Comparison of ENCODE assay signal across 2 cellular contexts in genomic region chr19:4328243-4328990, GRCh38.
A peak's percentile ranks its signal among the peaks of the same experiment; 100 is the strongest.
TF ChIP-seq lines count a peak whose summit lies in the region.

No MANE protein-coding gene starts in this region.

TF ChIP-seq in GM12891, 5 proteins besides CTCF, POLR2A, EP300 and RAD21:
- TF ChIP-seq POLR2AphosphoS5 (IDR thresholded peaks at IDR 0.05; ENCODE audit: low read depth, low read length), result 0 out of 2 replicates have a peak, but pooled peaks have one; percentile 54
- TF ChIP-seq SPI1 (IDR thresholded peaks at IDR 0.05; ENCODE audit: low read depth, low read length), result no peak

TF ChIP-seq in H1, 55 proteins besides CTCF, POLR2A, EP300 and RAD21:
- peak; percentile 51; the same call in 1 of the 2 replicates for TF ChIP-seq CREB1 (IDR thresholded peaks at IDR 0.05)
- TF ChIP-seq, protein P1, sequence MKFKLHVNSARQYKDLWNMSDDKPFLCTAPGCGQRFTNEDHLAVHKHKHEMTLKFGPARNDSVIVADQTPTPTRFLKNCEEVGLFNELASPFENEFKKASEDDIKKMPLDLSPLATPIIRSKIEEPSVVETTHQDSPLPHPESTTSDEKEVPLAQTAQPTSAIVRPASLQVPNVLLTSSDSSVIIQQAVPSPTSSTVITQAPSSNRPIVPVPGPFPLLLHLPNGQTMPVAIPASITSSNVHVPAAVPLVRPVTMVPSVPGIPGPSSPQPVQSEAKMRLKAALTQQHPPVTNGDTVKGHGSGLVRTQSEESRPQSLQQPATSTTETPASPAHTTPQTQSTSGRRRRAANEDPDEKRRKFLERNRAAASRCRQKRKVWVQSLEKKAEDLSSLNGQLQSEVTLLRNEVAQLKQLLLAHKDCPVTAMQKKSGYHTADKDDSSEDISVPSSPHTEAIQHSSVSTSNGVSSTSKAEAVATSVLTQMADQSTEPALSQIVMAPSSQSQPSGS (IDR thresholded peaks at IDR 0.05; ENCODE audit: low read length), result no peak
- no peak for TF ChIP-seq YY1 (IDR thresholded peaks at IDR 0.05; ENCODE audit: low read depth, low read length)
- no peak for TF ChIP-seq CBX8 (IDR thresholded peaks at IDR 0.05; ENCODE audit: borderline replicate concordance, low read depth, low read length)
- peak; percentile 81 for TF ChIP-seq PHF8 (conservative IDR thresholded peaks at IDR 0.05; ENCODE audit: low read depth, low read length)
- TF ChIP-seq KDM5A (IDR thresholded peaks at IDR 0.05; ENCODE audit: low read length), result no peak
- no peak for TF ChIP-seq SAP30 (IDR thresholded peaks at IDR 0.05; ENCODE audit: insufficient read depth, insufficient replicate concordance, low read length)
- no peak for TF ChIP-seq FOSL1 (IDR thresholded peaks at IDR 0.05; ENCODE audit: insufficient read depth, low read depth, low read length)
- 0 out of 2 replicates have a peak, but pooled peaks have one; percentile 16 for TF ChIP-seq SRF (IDR thresholded peaks at IDR 0.05; ENCODE audit: low read depth, low read length)
- TF ChIP-seq BACH1 (IDR thresholded peaks at IDR 0.05; ENCODE audit: low read length), result peak; percentile 88
- peak; percentile 100 for TF ChIP-seq SP1 (IDR thresholded peaks at IDR 0.05; ENCODE audit: low read depth, low read length)
- TF ChIP-seq CHD7 (IDR thresholded peaks at IDR 0.05; ENCODE audit: insufficient replicate concordance, low read length), result no peak
- TF ChIP-seq SP4 (IDR thresholded peaks at IDR 0.05; ENCODE audit: low read length), result peak; percentile 100
- TF ChIP-seq JUND (IDR thresholded peaks at IDR 0.05; ENCODE audit: low read length), result no peak
- TF ChIP-seq POU5F1 (IDR thresholded peaks at IDR 0.05; ENCODE audit: low read depth, low read length), result no peak
- peak; percentile 36; the same call in 1 of the 2 replicates for TF ChIP-seq SP2 (IDR thresholded peaks at IDR 0.05; ENCODE audit: low read length)
- TF ChIP-seq SIN3A (conservative IDR thresholded peaks at IDR 0.05 in 1 of 2, IDR thresholded peaks at IDR 0.05 in 1 of 2; ENCODE audit: low read depth in 1 of 2, low read length in 2 of 2), result peak in 1 of 2 experiments; percentile 49; a peak in 1 of 4 replicates
- peak; percentile 78 to 95; a peak in 2 of 4 replicates for TF ChIP-seq HDAC2 (IDR thresholded peaks at IDR 0.05; ENCODE audit: borderline replicate concordance in 1 of 2, low read depth in 2 of 2, low read length in 2 of 2)
- peak; percentile 56 for TF ChIP-seq KDM4A (IDR thresholded peaks at IDR 0.05; ENCODE audit: low read depth, low read length, severe bottlenecking)
- TF ChIP-seq E2F6 (IDR thresholded peaks at IDR 0.05), result peak; percentile 75
- peak; percentile 38 for TF ChIP-seq TAF7 (optimal IDR thresholded peaks at IDR 0.05; ENCODE audit: borderline replicate concordance, low read depth, low read length)
- TF ChIP-seq CEBPB (IDR thresholded peaks at IDR 0.05; ENCODE audit: low read depth, low read length), result no peak
- no peak for TF ChIP-seq ZNF274 (IDR thresholded peaks at IDR 0.05; ENCODE audit: borderline replicate concordance, extremely low read depth, low read length)
- no peak for TF ChIP-seq CHD1 (IDR thresholded peaks at IDR 0.05; ENCODE audit: low read depth, low read length)
- peak; percentile 30; the same call in 1 of the 2 replicates for TF ChIP-seq SUZ12 (IDR thresholded peaks at IDR 0.05; ENCODE audit: low read length)
- TF ChIP-seq POLR2AphosphoS5 (IDR thresholded peaks at IDR 0.05; ENCODE audit: low read depth, low read length), result peak; percentile 69
- TF ChIP-seq CBX5 (IDR thresholded peaks at IDR 0.05; ENCODE audit: low read depth, low read length), result no peak
- TF ChIP-seq RNF2 (IDR thresholded peaks at IDR 0.05; ENCODE audit: borderline replicate concordance, low read depth, low read length, missing control alignments, poor library complexity, severe bottlenecking), result no peak
- TF ChIP-seq NRF1 (IDR thresholded peaks at IDR 0.05; ENCODE audit: low read depth, low read length), result peak; percentile 78
- TF ChIP-seq, protein P2, sequence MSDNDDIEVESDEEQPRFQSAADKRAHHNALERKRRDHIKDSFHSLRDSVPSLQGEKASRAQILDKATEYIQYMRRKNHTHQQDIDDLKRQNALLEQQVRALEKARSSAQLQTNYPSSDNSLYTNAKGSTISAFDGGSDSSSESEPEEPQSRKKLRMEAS (IDR thresholded peaks at IDR 0.05), result peak; percentile 91
- no peak for TF ChIP-seq SIX5 (IDR thresholded peaks at IDR 0.05; ENCODE audit: low read depth, low read length)
- TF ChIP-seq CHD2 (IDR thresholded peaks at IDR 0.05; ENCODE audit: low read length), result peak; percentile 82
- no peak for TF ChIP-seq EZH2 (IDR thresholded peaks at IDR 0.05; ENCODE audit: low read depth, low read length, severe bottlenecking)
- TF ChIP-seq TAF1 (IDR thresholded peaks at IDR 0.05; ENCODE audit: low read depth, low read length), result peak; percentile 59
- TF ChIP-seq EGR1 (IDR thresholded peaks at IDR 0.05; ENCODE audit: borderline replicate concordance, low read depth, low read length), result no peak
- no peak for TF ChIP-seq RFX5 (IDR thresholded peaks at IDR 0.05; ENCODE audit: borderline replicate concordance, low read depth, low read length)
- TF ChIP-seq, protein P3, sequence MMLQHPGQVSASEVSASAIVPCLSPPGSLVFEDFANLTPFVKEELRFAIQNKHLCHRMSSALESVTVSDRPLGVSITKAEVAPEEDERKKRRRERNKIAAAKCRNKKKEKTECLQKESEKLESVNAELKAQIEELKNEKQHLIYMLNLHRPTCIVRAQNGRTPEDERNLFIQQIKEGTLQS (IDR thresholded peaks at IDR 0.05; ENCODE audit: insufficient read depth, low read depth, low read length), result no peak
- no peak for TF ChIP-seq SIRT6 (IDR thresholded peaks at IDR 0.05; ENCODE audit: low read length)
- TF ChIP-seq HDAC6 (IDR thresholded peaks at IDR 0.05; ENCODE audit: low read depth, low read length), result no peak
- no peak for TF ChIP-seq TEAD4 (IDR thresholded peaks at IDR 0.05; ENCODE audit: low read depth, low read length)
- TF ChIP-seq JUN (IDR thresholded peaks at IDR 0.05; ENCODE audit: low read depth, low read length), result no peak
- no peak for TF ChIP-seq BRCA1 (IDR thresholded peaks at IDR 0.05; ENCODE audit: low read depth, low read length)
